ENCODE assay signal across 23 cellular contexts in genomic region chr1:8252266-8252951, GRCh38.
DNase-seq lines count a peak whose midpoint lies in the region; ATAC-seq and TF ChIP-seq lines count a peak whose summit lies in the region.
"Had no signal": no experiment of that assay in that cellular context is flagged by ENCODE, and none has a peak within 500 bp of the region (broad histone marks: within the 10 kb centered on the region; RNA-seq: fewer than 3 reads in every experiment).

No MANE protein-coding gene starts in this region.

- no peak overlapping the region for H3K27ac Mint-ChIP-seq in activated T-helper 17 cell treated with anti-CD3 and anti-CD28 coated beads, Interleukin-2, amount 50 U/mL, for 72 hours
- H3K27ac Mint-ChIP-seq: activated CD4-positive, alpha-beta T cell treated with anti-CD3 and anti-CD28 coated beads for 36 hours; brain; natural killer cell; T-helper 1 cell treated with Interleukin-12 subunit alpha and Interleukin-12 subunit beta and Interleukin-4 antibody, amounts not matched to agents 30 μg/mL and 1 μg/mL, for 36 hours had no signal

- no peak overlapping the region for H3K4me3 Mint-ChIP-seq in activated T-helper 17 cell treated with anti-CD3 and anti-CD28 coated beads, Interleukin-2, amount 50 U/mL, for 72 hours
- H3K4me3 Mint-ChIP-seq: activated CD4-positive, alpha-beta T cell treated with anti-CD3 and anti-CD28 coated beads for 36 hours; brain; natural killer cell; T-helper 1 cell treated with Interleukin-12 subunit alpha and Interleukin-12 subunit beta and Interleukin-4 antibody, amounts not matched to agents 30 μg/mL and 1 μg/mL, for 36 hours had no signal

- peak; percentile 49 for ATAC-seq in activated T-helper 17 cell treated with anti-CD3 and anti-CD28 coated beads, Interleukin-2, amount 50 U/mL, for 72 hours (replicated peaks)
- peak; percentile 63 to 81 (median 72) for ATAC-seq in right lobe of liver
- ATAC-seq in upper lobe of left lung (ENCODE audit: low FRiP score in 2 of 2): no peak
- no peak for ATAC-seq in left ventricle myocardium superior
- ATAC-seq: activated CD4-positive, alpha-beta T cell treated with anti-CD3 and anti-CD28 coated beads for 36 hours; natural killer cell had no signal

- WGBS in right lobe of liver (ENCODE audit: insufficient coverage, low coverage, low lambda C conversion rate, missing lambda C conversion rate): 43% methylated on average over 5 of the region's 13 CpGs
- WGBS in upper lobe of left lung, 2 donors: 78 to 82% methylated on average over 13 of the region's 13 CpGs

- H3K27me3 Mint-ChIP-seq in activated T-helper 17 cell treated with anti-CD3 and anti-CD28 coated beads, Interleukin-2, amount 50 U/mL, for 72 hours: peaks cover 3% of the 10 kb centered on the region

- H3K9me3 ChIP-seq in right lobe of liver (no peaks in the 10 kb centered on the region), upper lobe of left lung (no peaks in the 10 kb centered on the region)
- H3K9me3 ChIP-seq: spleen, testis had no signal

- no peak for TF ChIP-seq POLR2A in right lobe of liver (IDR thresholded peaks at IDR 0.05)
- no peak for TF ChIP-seq POLR2A in upper lobe of left lung (IDR thresholded peaks at IDR 0.05)

- H3K9me3 Mint-ChIP-seq in activated T-helper 17 cell treated with anti-CD3 and anti-CD28 coated beads, Interleukin-2, amount 50 U/mL, for 72 hours: no peaks in the 10 kb centered on the region
- H3K9me3 Mint-ChIP-seq: natural killer cell; T-helper 1 cell treated with Interleukin-12 subunit alpha and Interleukin-12 subunit beta and Interleukin-4 antibody, amounts not matched to agents 30 μg/mL and 1 μg/mL, for 36 hours had no signal

- DNase-seq in NCI-H2029 (lab: John Stamatoyannopoulos, UW) (peak; percentile 22), right lobe of liver (peak; percentile 49 to 78 (median 78)), upper lobe of left lung (peak in 1 of 2 donors; percentile 43), HUDEP-2 (lab: John Stamatoyannopoulos, UW; ENCODE audit: unreplicated experiment in 76 of 76) (no peak), left ventricle myocardium superior (no peak)
- DNase-seq in stimulated activated CD8-positive, alpha-beta memory T cell treated with anti-CD3 and anti-CD28 coated beads, Interleukin-4, amount 100 ng/mL, for 48 hours: no peak
- DNase-seq: activated CD4-positive, alpha-beta T cell treated with anti-CD3 and anti-CD28 coated beads for 36 hours; activated gamma-delta T cell treated with Interleukin-2 at 50 U/mL for 16 hours; activated T-cell treated with anti-CD3 and anti-CD28 coated beads, Interleukin-2, amount 50 U/mL, for 1 hour; DMS153; effector CD4-positive, alpha-beta T cell; Kasumi-1; natural killer cell; NCI-H1105; NCI-H526; retina; spleen; stimulated activated CD4-positive, alpha-beta T cell treated with anti-CD3 and anti-CD28 coated beads, Interleukin-4, amount 100 ng/mL, for 24 hours; stimulated activated naive CD4-positive, alpha-beta T cell treated with Interleukin-2 at 50 U/mL for 16 hours; testis had no signal

- no peaks in the 10 kb centered on the region for H3K27me3 ChIP-seq in right lobe of liver
- H3K27me3 ChIP-seq in upper lobe of left lung: no peaks in the 10 kb centered on the region
- H3K27me3 ChIP-seq: testis had no signal

- no peak overlapping the region for H3K4me3 ChIP-seq in right lobe of liver
- no peak overlapping the region for H3K4me3 ChIP-seq in upper lobe of left lung
- H3K4me3 ChIP-seq: spleen, testis had no signal

- TF ChIP-seq CTCF in right lobe of liver (IDR thresholded peaks at IDR 0.05): no peak
- no peak for TF ChIP-seq CTCF in upper lobe of left lung (IDR thresholded peaks at IDR 0.05)

- intact Hi-C loops in right lobe of liver (cut with DNase I) (no loop called here), left ventricle myocardium superior (cut with micrococcal nuclease) (no loop called here)

- H3K36me3 Mint-ChIP-seq in activated T-helper 17 cell treated with anti-CD3 and anti-CD28 coated beads, Interleukin-2, amount 50 U/mL, for 72 hours (ENCODE audit: low read depth): no peaks in the 10 kb centered on the region
- H3K36me3 Mint-ChIP-seq: brain, natural killer cell had no signal

- H3K27ac ChIP-seq in right lobe of liver (peak overlapping the region in 2 of 3 donors; percentile 49 to 69), upper lobe of left lung (peak overlapping the region in 3 of 4 donors; percentile 60 to 71 (median 70))
- H3K27ac ChIP-seq: spleen, testis had no signal

- no peak for TF ChIP-seq EP300 in upper lobe of left lung (IDR thresholded peaks at IDR 0.05)

- no peaks in the 10 kb centered on the region for H3K36me3 ChIP-seq in right lobe of liver
- no peaks in the 10 kb centered on the region for H3K36me3 ChIP-seq in upper lobe of left lung
- H3K36me3 ChIP-seq: spleen had no signal

- peaks cover 12% of the 10 kb centered on the region for H3K4me1 Mint-ChIP-seq in activated T-helper 17 cell treated with anti-CD3 and anti-CD28 coated beads, Interleukin-2, amount 50 U/mL, for 72 hours
- H3K4me1 Mint-ChIP-seq: brain had no signal

- H3K4me1 ChIP-seq in right lobe of liver (peaks cover 0 to 42% (median 21%) of the 10 kb centered on the region in 4 donors), upper lobe of left lung (no peaks in the 10 kb centered on the region)
- H3K4me1 ChIP-seq: spleen, testis had no signal

Comparison
In these comparisons a context has a peak if more than half of its experiments do, and no peak if none do; other contexts are left out.
1. DNase-seq: peak in NCI-H2029 (single experiment) and right lobe of liver (3 of 3); none in HUDEP-2 (0 of 76), left ventricle myocardium superior (single experiment) and stimulated activated CD8-positive, alpha-beta memory T cell treated with anti-CD3 and anti-CD28 coated beads, Interleukin-4, amount 100 ng/mL, for 48 hours (single experiment).
2. ATAC-seq: peak in activated T-helper 17 cell treated with anti-CD3 and anti-CD28 coated beads, Interleukin-2, amount 50 U/mL, for 72 hours (single experiment) and right lobe of liver (4 of 4); none in upper lobe of left lung (0 of 2) and left ventricle myocardium superior (single experiment).